In the genomic region with DNA sequence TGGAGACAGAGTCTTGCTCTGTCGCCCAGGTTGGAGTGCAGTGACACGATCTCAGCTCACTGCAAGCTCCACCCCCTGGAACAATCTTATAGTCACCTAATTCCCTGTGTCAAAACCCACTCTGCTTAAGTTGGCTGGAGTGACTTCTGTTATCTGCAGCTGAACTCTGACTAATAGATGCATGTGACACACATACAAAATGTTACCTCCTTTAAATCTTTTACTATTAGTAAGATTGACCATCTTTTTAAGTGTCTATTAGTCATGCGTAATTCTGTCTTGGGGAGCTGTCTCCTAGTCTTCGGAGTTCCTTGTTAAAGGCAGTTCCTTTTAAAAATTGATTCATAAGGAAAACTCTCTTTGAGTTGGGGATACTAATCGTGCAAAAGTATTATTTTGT, we compare ENCODE assay signal across 31 cellular contexts. TPM values are rescaled to one million over a fixed set of nuclear protein-coding genes. Genes with fewer than 3 reads are reported as not detected.
DNase-seq lines count a peak whose midpoint lies in the region; ATAC-seq, FAIRE-seq and TF ChIP-seq lines count a peak whose summit lies in the region.
"Had no signal": no experiment of that assay in that cellular context is flagged by ENCODE, and none has a peak within 500 bp of the region (broad histone marks: within the 10 kb centered on the region; RNA-seq: fewer than 3 reads in every experiment).

No MANE protein-coding gene starts in this region.

- no peak for TF ChIP-seq RAD21 in K562 (CRISPR knock-in tag; conservative IDR thresholded peaks at IDR 0.05 in 1 of 2, IDR thresholded peaks at IDR 0.05 in 1 of 2)

- in situ Hi-C loops in K562 (cut with MboI) = no loop called here

- no peak overlapping the region for H3K27ac ChIP-seq in K562 (ENCODE audit: extremely low read depth, low read depth, low read length)
- H3K27ac ChIP-seq: adrenal gland, coronary artery, Peyer's patch, spleen, VCaP had no signal

- 55% methylated on average over 4 of the region's 5 CpGs for WGBS in K562 (ENCODE audit: insufficient coverage, low coverage, missing lambda C conversion rate)

- no peak overlapping the region for H3K4me3 ChIP-seq in K562
- H3K4me3 ChIP-seq: adrenal gland, coronary artery, Peyer's patch, spleen had no signal

- CTCF ChIA-PET in K562 (lab: Yijun Ruan, JAX; ENCODE audit: low intra/inter-chr PET ratio) = no interaction called here

- H3K27me3 ChIP-seq in K562 (ENCODE audit: control insufficient read depth in 2 of 2, insufficient read depth in 2 of 2, low read length in 2 of 2) = no peaks in the 10 kb centered on the region
- H3K27me3 ChIP-seq: adrenal gland, BE2C, Peyer's patch, spleen had no signal

- FAIRE-seq in K562 (lab: Jason Lieb, UNC) = no peak
- FAIRE-seq: GM12892 had no signal

- no peak for TF ChIP-seq CTCF in K562 (IDR thresholded peaks at IDR 0.05 in 2 of 3, conservative IDR thresholded peaks at IDR 0.05 in 1 of 3; ENCODE audit: insufficient read depth in 2 of 3, low read depth in 1 of 3, low read length in 3 of 3)

- no peak overlapping the region for H3K9ac ChIP-seq in K562 (ENCODE audit: insufficient read depth in 1 of 2, low read depth in 2 of 2, low read length in 2 of 2)

- peaks cover 0 to 5% of the 10 kb centered on the region in 2 experiments; a peak in 3 of 5 replicates for H3K4me1 ChIP-seq in K562 (replicated peaks in 1 of 2; ENCODE audit: control insufficient read depth in 2 of 2, insufficient read depth in 2 of 2, low read length in 2 of 2)
- H3K4me1 ChIP-seq: BE2C, Peyer's patch, spleen had no signal

- no peak for TF ChIP-seq EP300 in K562 (IDR thresholded peaks at IDR 0.05; ENCODE audit: low read length)

- POLR2A ChIA-PET in K562 (lab: Yijun Ruan, JAX) = interaction anchor here (1.0 kb wide), 1 partner anchor 10 kb away, joined by 3 read pairs; no protein-coding TSS in a partner anchor

- H4K20me1 ChIP-seq in K562 (replicated peaks; ENCODE audit: control insufficient read depth, insufficient read depth, low read length) = no peaks in the 10 kb centered on the region

- intact Hi-C loops in K562 (cut with micrococcal nuclease) = no loop called here

- H3K9me1 ChIP-seq in K562 (ENCODE audit: control insufficient read depth, insufficient read depth, low read length) = no peaks in the 10 kb centered on the region

- peaks cover 10% of the 10 kb centered on the region for H3K79me2 ChIP-seq in K562 (ENCODE audit: control insufficient read depth, insufficient read depth, low read length)

- H3K9me3 ChIP-seq in K562 (replicated peaks; ENCODE audit: control insufficient read depth, insufficient read depth, low read depth, low read length) = no peaks in the 10 kb centered on the region; the same call in 1 of the 2 replicates
- H3K9me3 ChIP-seq: adrenal gland, BE2C, Peyer's patch, spleen had no signal

- DNase-seq in A172 (ENCODE audit: low spot score) (peak; percentile 48), HT1080 (ENCODE audit: low read depth) (peak; percentile 17), K562 (ENCODE audit: extremely low read depth in 1 of 4, low spot score in 3 of 4) (no peak), iris pigment epithelial cell (ENCODE audit: low read depth) (peak; percentile 47), NCI-H345 treated with DMSO at 0.1 percent for 48 hours (lab: John Stamatoyannopoulos, UW; ENCODE audit: unreplicated experiment) (no peak), NCI-H524 (lab: John Stamatoyannopoulos, UW) (no peak)
- DNase-seq: 8988T; activated CD4-positive, alpha-beta T cell treated with anti-CD3 and anti-CD28 coated beads, Interleukin-2, amount 10 ng/mL, durations not matched to agents 24 days and 14 days; activated naive CD4-positive, alpha-beta T cell treated with Interleukin-2 at 50 U/mL for 16 hours; activated T-cell treated with anti-CD3 and anti-CD28 coated beads, Interleukin-2, amount 50 U/mL, for 48 hours; BE2C; DND-41; endodermal cell; glutamatergic neuron; naive B cell; NCI-H1105 treated with DMSO at 0.1 percent for 48 hours; NCI-H524 treated with DMSO at 0.1 percent for 48 hours; occipital lobe; Peyer's patch; spleen; stimulated activated CD4-positive, alpha-beta T cell treated with anti-CD3 and anti-CD28 coated beads, Interleukin-2, amount 100 ng/mL, for 48 hours; T-helper 17 cell had no signal

- no peaks in the 10 kb centered on the region for H3K36me3 ChIP-seq in K562 (ENCODE audit: control insufficient read depth, insufficient read depth, low read length)
- H3K36me3 ChIP-seq: adrenal gland, BE2C, Peyer's patch, spleen had no signal

- TF ChIP-seq POLR2A in K562 (conservative IDR thresholded peaks at IDR 0.05) = no peak

- H3K4me2 ChIP-seq in K562 (ENCODE audit: insufficient read depth, low read length) = no peak overlapping the region

- ATAC-seq in K562 = 0 out of 3 replicates have a peak, but pooled peaks have one; percentile 39
- ATAC-seq in HG02571 (IDR thresholded peaks at IDR 0.05; ENCODE audit: unreplicated experiment) = no peak
- ATAC-seq in HG03520 (IDR thresholded peaks at IDR 0.05; ENCODE audit: unreplicated experiment) = no peak
- ATAC-seq: left lobe of liver; stimulated activated effector memory CD8-positive, alpha-beta T cell treated with anti-CD3 and anti-CD28 coated beads, Interleukin-12 subunit alpha, Interleukin-12 subunit beta, amount 100 ng/mL, for 72 hours; T-helper 17 cell had no signal

- BruUV-seq in K562 (replicated peaks; lab: Mats Ljungman, UMichigan) = no TSS peak

- no peak overlapping the region for H2AFZ ChIP-seq in K562 (ENCODE audit: low read depth, low read length)

RNA-seq across cellular contexts. Expression of gene IFI27L1, which starts 7.4 kb away (rescaled TPM):
- 8.8 and 11.1 TPM in 2 replicates for total RNA-seq in A172 (2014; rRNA removed; shearing (Covaris generic))
- 15.4 and 21.2 TPM in 2 replicates for total RNA-seq in HT1080 (2014; rRNA removed; shearing (Covaris generic))
- 13.6 and 18.0 TPM in 2 replicates for polyA plus RNA-seq in HT1080 (2015; cell fraction: cytosol; rRNA removed)
- 7.6 and 12.0 TPM in 2 replicates for polyA plus RNA-seq in HT1080 (2015; cell fraction: nucleus; rRNA removed)
- 24.1 and 32.5 TPM in 2 replicates for total RNA-seq in K562 (2011; cell fraction: chromatin; rRNA removed; ENCODE audit: low replicate concordance)
- 33.0 and 35.5 TPM in 2 replicates for total RNA-seq in K562 (2011; cell fraction: nucleolus; rRNA removed)
- total RNA-seq in K562 (2011; cell fraction: nucleoplasm; rRNA removed) = 30.1 and 34.7 TPM in 2 replicates
- total RNA-seq in K562 (2014; rRNA removed) (20.3 and 24.6 TPM in 2 replicates), K562 (2014; rRNA removed; fragmentation: Illumina TruSeq; extraction: Trizol) (13.8 and 19.7 TPM in 2 replicates), K562 (2015; rRNA removed; fragmentation: Illumina TruSeq; extraction: Trizol) (17.6 and 17.8 TPM in 2 replicates), K562 (2021) (20.2 and 23.8 TPM in 2 replicates)
- polyA plus RNA-seq in K562 (2011; rRNA removed) (28.0 and 31.9 TPM in 2 replicates), K562 (2014; fragmentation: Illumina TruSeq; extraction: Trizol) (14.5 and 19.3 TPM in 2 replicates), K562 (2014; fragmentation: Nextera tagmentation; extraction: Ambion mirVana) (10 to 100 TPM; 22.8 to 28.0 TPM), K562 (2014; rRNA removed) (25.0 and 25.6 TPM in 2 replicates)
- polyA plus RNA-seq in K562 (2011; cell fraction: cytosol; rRNA removed) = 35.9 TPM in 2 replicates
- polyA plus RNA-seq in K562 (2011; cell fraction: nucleus; rRNA removed) = 50.2 and 57.1 TPM in 2 replicates
- 23.6 and 32.5 TPM in 2 replicates for polyA plus RNA-seq in K562 (2012)
- polyA minus RNA-seq in K562 (2011; rRNA and poly(A)+ RNA removed) = 4.8 and 7.3 TPM in 2 replicates
- polyA minus RNA-seq in K562 (2011; cell fraction: cytosol; rRNA and poly(A)+ RNA removed) = 3.3 and 5.8 TPM in 2 replicates
- polyA minus RNA-seq in K562 (2011; cell fraction: nucleus; rRNA and poly(A)+ RNA removed) = 6.5 and 11.7 TPM in 2 replicates

RNA-seq across cellular contexts. Expression of gene DDX24, which starts 7.5 kb away (rescaled TPM):
- 142 and 162 TPM in 2 replicates for total RNA-seq in A172 (2014; rRNA removed; shearing (Covaris generic))
- total RNA-seq in HT1080 (2014; rRNA removed; shearing (Covaris generic)) = 180 and 197 TPM in 2 replicates
- polyA plus RNA-seq in HT1080 (2015; cell fraction: cytosol; rRNA removed) = 127 and 133 TPM in 2 replicates
- 263 and 283 TPM in 2 replicates for polyA plus RNA-seq in HT1080 (2015; cell fraction: nucleus; rRNA removed)
- total RNA-seq in K562 (2011; cell fraction: chromatin; rRNA removed; ENCODE audit: low replicate concordance) = 39.3 and 70.0 TPM in 2 replicates
- total RNA-seq in K562 (2011; cell fraction: nucleolus; rRNA removed) = 36.2 TPM in 2 replicates
- total RNA-seq in K562 (2011; cell fraction: nucleoplasm; rRNA removed) = 33.4 and 34.7 TPM in 2 replicates
- total RNA-seq in K562 (2014; rRNA removed) (98.3 and 104 TPM in 2 replicates), K562 (2014; rRNA removed; fragmentation: Illumina TruSeq; extraction: Trizol) (129 and 139 TPM in 2 replicates), K562 (2015; rRNA removed; fragmentation: Illumina TruSeq; extraction: Trizol) (122 and 125 TPM in 2 replicates), K562 (2021) (118 and 127 TPM in 2 replicates)
- polyA plus RNA-seq in K562 (2011; rRNA removed) (95.7 and 98.6 TPM in 2 replicates), K562 (2014; fragmentation: Illumina TruSeq; extraction: Trizol) (139 and 175 TPM in 2 replicates), K562 (2014; fragmentation: Nextera tagmentation; extraction: Ambion mirVana) (100 to 1,000 TPM in 1 of 2 experiments, 10 to 100 TPM in 1; 95.1 to 136 TPM), K562 (2014; rRNA removed) (67.4 and 82.4 TPM in 2 replicates)
- polyA plus RNA-seq in K562 (2011; cell fraction: cytosol; rRNA removed) = 61.5 and 65.0 TPM in 2 replicates
- polyA plus RNA-seq in K562 (2011; cell fraction: nucleus; rRNA removed) = 76.7 and 77.4 TPM in 2 replicates
- 67.1 and 89.1 TPM in 2 replicates for polyA plus RNA-seq in K562 (2012)
- 102 and 114 TPM in 2 replicates for polyA minus RNA-seq in K562 (2011; rRNA and poly(A)+ RNA removed)
- polyA minus RNA-seq in K562 (2011; cell fraction: cytosol; rRNA and poly(A)+ RNA removed) = 32.5 and 54.1 TPM in 2 replicates
- polyA minus RNA-seq in K562 (2011; cell fraction: nucleus; rRNA and poly(A)+ RNA removed) = 28.8 and 48.1 TPM in 2 replicates

RNA-seq across cellular contexts. Expression of gene IFI27, which starts 22.0 kb away (rescaled TPM):
- 5.9 and 10.1 TPM in 2 replicates for total RNA-seq in A172 (2014; rRNA removed; shearing (Covaris generic))
- total RNA-seq in HT1080 (2014; rRNA removed; shearing (Covaris generic)) = 6.2 and 8.4 TPM in 2 replicates
- 49.3 and 51.2 TPM in 2 replicates for polyA plus RNA-seq in HT1080 (2015; cell fraction: cytosol; rRNA removed)
- 33.0 and 35.4 TPM in 2 replicates for polyA plus RNA-seq in HT1080 (2015; cell fraction: nucleus; rRNA removed)
- total RNA-seq in K562 (2011; cell fraction: chromatin; rRNA removed; ENCODE audit: low replicate concordance) = 2.0 and 2.4 TPM in 2 replicates
- 2.2 and 2.9 TPM in 2 replicates for total RNA-seq in K562 (2011; cell fraction: nucleolus; rRNA removed)
- total RNA-seq in K562 (2011; cell fraction: nucleoplasm; rRNA removed) = 3.8 and 4.0 TPM in 2 replicates
- total RNA-seq in K562 (2014; rRNA removed) (0.45 and 0.98 TPM in 2 replicates), K562 (2014; rRNA removed; fragmentation: Illumina TruSeq; extraction: Trizol) (0.95 and 1.1 TPM in 2 replicates), K562 (2015; rRNA removed; fragmentation: Illumina TruSeq; extraction: Trizol) (1.6 and 1.8 TPM in 2 replicates), K562 (2021) (1.0 and 1.3 TPM in 2 replicates)
- polyA plus RNA-seq in K562 (2011; rRNA removed) (2.0 TPM in 2 replicates), K562 (2014; fragmentation: Illumina TruSeq; extraction: Trizol) (0.19 and 1.2 TPM in 2 replicates), K562 (2014; fragmentation: Nextera tagmentation; extraction: Ambion mirVana) (1 to 10 TPM; 2.4 to 3.4 TPM), K562 (2014; rRNA removed) (0.89 TPM in 1 of 2 replicates, not detected in the other)
- polyA plus RNA-seq in K562 (2011; cell fraction: cytosol; rRNA removed) = 4.1 and 8.7 TPM in 2 replicates
- polyA plus RNA-seq in K562 (2011; cell fraction: nucleus; rRNA removed) = 4.0 and 5.2 TPM in 2 replicates
- 1.8 and 4.7 TPM in 2 replicates for polyA plus RNA-seq in K562 (2012)
- 0.28 and 0.39 TPM in 2 replicates for polyA minus RNA-seq in K562 (2011; rRNA and poly(A)+ RNA removed)
- not detected in 2 replicates for polyA minus RNA-seq in K562 (2011; cell fraction: cytosol; rRNA and poly(A)+ RNA removed)
- 1.1 and 2.0 TPM in 2 replicates for polyA minus RNA-seq in K562 (2011; cell fraction: nucleus; rRNA and poly(A)+ RNA removed)
- total RNA-seq: SK-MEL-5 had no signal

RNA-seq across cellular contexts. Expression of gene IFI27L2, which starts 40.9 kb away (rescaled TPM):
- 86.1 and 89.0 TPM in 2 replicates for total RNA-seq in A172 (2014; rRNA removed; shearing (Covaris generic))
- 35.8 and 57.6 TPM in 2 replicates for total RNA-seq in HT1080 (2014; rRNA removed; shearing (Covaris generic))
- 63.4 and 77.5 TPM in 2 replicates for polyA plus RNA-seq in HT1080 (2015; cell fraction: cytosol; rRNA removed)
- 26.0 and 37.5 TPM in 2 replicates for polyA plus RNA-seq in HT1080 (2015; cell fraction: nucleus; rRNA removed)
- 1.2 and 5.0 TPM in 2 replicates for total RNA-seq in K562 (2011; cell fraction: chromatin; rRNA removed; ENCODE audit: low replicate concordance)
- total RNA-seq in K562 (2011; cell fraction: nucleolus; rRNA removed) = 2.6 and 2.7 TPM in 2 replicates
- 2.0 and 4.0 TPM in 2 replicates for total RNA-seq in K562 (2011; cell fraction: nucleoplasm; rRNA removed)
- total RNA-seq in K562 (2014; rRNA removed) (8.0 and 9.3 TPM in 2 replicates), K562 (2014; rRNA removed; fragmentation: Illumina TruSeq; extraction: Trizol) (2.3 and 2.7 TPM in 2 replicates), K562 (2015; rRNA removed; fragmentation: Illumina TruSeq; extraction: Trizol) (4.1 and 6.1 TPM in 2 replicates), K562 (2021) (4.4 and 5.5 TPM in 2 replicates)
- polyA plus RNA-seq in K562 (2011; rRNA removed) (3.3 and 4.1 TPM in 2 replicates), K562 (2014; fragmentation: Illumina TruSeq; extraction: Trizol) (2.5 and 3.8 TPM in 2 replicates), K562 (2014; fragmentation: Nextera tagmentation; extraction: Ambion mirVana) (1 to 10 TPM; 1.0 to 3.0 TPM), K562 (2014; rRNA removed) (5.9 and 9.0 TPM in 2 replicates)
- 7.4 and 14.0 TPM in 2 replicates for polyA plus RNA-seq in K562 (2011; cell fraction: cytosol; rRNA removed)
- 2.2 and 4.6 TPM in 2 replicates for polyA plus RNA-seq in K562 (2011; cell fraction: nucleus; rRNA removed)
- polyA plus RNA-seq in K562 (2012) = 13.5 and 19.3 TPM in 2 replicates
- 0.33 and 0.88 TPM in 2 replicates for polyA minus RNA-seq in K562 (2011; rRNA and poly(A)+ RNA removed)
- not detected in 2 replicates for polyA minus RNA-seq in K562 (2011; cell fraction: cytosol; rRNA and poly(A)+ RNA removed)
- 0.94 and 1.1 TPM in 2 replicates for polyA minus RNA-seq in K562 (2011; cell fraction: nucleus; rRNA and poly(A)+ RNA removed)

Comparison
In these comparisons a context has a peak if more than half of its experiments do, and no peak if none do; other contexts are left out.
1. DNase-seq: peak in A172 (single experiment), HT1080 (single experiment) and iris pigment epithelial cell (single experiment); none in K562 (0 of 4), NCI-H345 treated with DMSO at 0.1 percent for 48 hours (single experiment) and NCI-H524 (0 of 2).